Comparison of ENCODE assay signal across 10 cellular contexts in genomic region chr19:19388568-19389555, GRCh38. TPM values are rescaled to one million over a fixed set of nuclear protein-coding genes. Genes with fewer than 3 reads are reported as not detected.
A peak's percentile ranks its signal among the peaks of the same experiment; 100 is the strongest.
DNase-seq lines count a peak whose midpoint lies in the region; ATAC-seq, FAIRE-seq and TF ChIP-seq lines count a peak whose summit lies in the region.
"Had no signal": no experiment of that assay in that cellular context is flagged by ENCODE, and none has a peak within 500 bp of the region (broad histone marks: within the 10 kb centered on the region; RNA-seq: fewer than 3 reads in every experiment).

No MANE protein-coding gene starts in this region.

- FAIRE-seq in HepG2 (lab: Jason Lieb, UNC): peak; percentile 87

- H4K20me1 ChIP-seq in HepG2 (ENCODE audit: insufficient read depth, low read length): no peaks in the 10 kb centered on the region

- peak overlapping the region; percentile 81 for H3K4me2 ChIP-seq in HepG2 (ENCODE audit: low read depth, low read length)

- H3K4me1 ChIP-seq in HepG2 (ENCODE audit: insufficient read depth, low read length): peaks cover 66% of the 10 kb centered on the region
- H3K4me1 ChIP-seq in thoracic aorta (ENCODE audit: control insufficient read depth in 1 of 2, low read depth in 2 of 2): peaks cover 24 to 68% of the 10 kb centered on the region in 2 donors

- no peak for TF ChIP-seq EP300 in HepG2 (IDR thresholded peaks at IDR 0.05; ENCODE audit: low read depth in 2 of 2, low read length in 2 of 2)
- TF ChIP-seq EP300 in HepG2 (CRISPR knock-in tag; IDR thresholded peaks at IDR 0.05; ENCODE audit: borderline replicate concordance): no peak

- TSS peak; percentile 33 for BruUV-seq in HepG2 (replicated peaks; lab: Mats Ljungman, UMichigan)

- peaks cover 27% of the 10 kb centered on the region for H3K36me3 Mint-ChIP-seq in activated CD4-positive, alpha-beta T cell treated with anti-CD3 and anti-CD28 coated beads, Interleukin-2, amount 10 ng/mL, durations not matched to agents 7 days and 5 days (ENCODE audit: low read depth)
- H3K36me3 Mint-ChIP-seq in activated naive CD8-positive, alpha-beta T cell: peaks cover 2% of the 10 kb centered on the region

- peak overlapping the region; percentile 62 for H3K9ac ChIP-seq in HepG2 (ENCODE audit: insufficient read depth, low read depth, low read length)

- H3K27me3 ChIP-seq in HepG2 (ENCODE audit: control insufficient read depth in 1 of 2, insufficient read depth in 2 of 2, low read length in 2 of 2) (no peaks in the 10 kb centered on the region; a peak in 1 of 5 replicates), thoracic aorta (replicated peaks; ENCODE audit: insufficient read depth) (no peaks in the 10 kb centered on the region)

- 11% methylated on average over 13 of the region's 13 CpGs for WGBS in HepG2 (ENCODE audit: low lambda C conversion rate)

- CTCF ChIA-PET in activated CD4-positive, alpha-beta T cell treated with anti-CD3 and anti-CD28 coated beads, Interleukin-2, amount 10 ng/mL, durations not matched to agents 7 days and 5 days (lab: Charles Lee): interaction anchor here (1.0 to 1.4 kb wide), 3 partner anchors 9 to 93 kb away, joined by 3 read pairs; no protein-coding TSS in a partner anchor
- CTCF ChIA-PET in HepG2 (lab: Yijun Ruan, JAX; ENCODE audit: low intra/inter-chr PET ratio, low total read pairs): no interaction called here

- no peaks in the 10 kb centered on the region for H3K36me3 ChIP-seq in HepG2 (replicated peaks in 1 of 2; ENCODE audit: control insufficient read depth in 1 of 2, insufficient read depth in 2 of 2, low read length in 2 of 2)
- H3K36me3 ChIP-seq in thoracic aorta: no peaks in the 10 kb centered on the region

- in situ Hi-C loops in HepG2 (cut with HindIII; ENCODE audit: extremely low pct_ligation_motif_present, low pct_unique_long_range_greater_than_20kb): no loop called here

- peaks cover 61% of the 10 kb centered on the region for H3K4me1 Mint-ChIP-seq in activated CD4-positive, alpha-beta T cell treated with anti-CD3 and anti-CD28 coated beads, Interleukin-2, amount 10 ng/mL, durations not matched to agents 7 days and 5 days
- peaks cover 58% of the 10 kb centered on the region for H3K4me1 Mint-ChIP-seq in activated naive CD8-positive, alpha-beta T cell (ENCODE audit: low read depth)

- H3K4me3 ChIP-seq in HepG2 (replicated peaks in 1 of 3; ENCODE audit: insufficient read depth in 1 of 3, low read depth in 2 of 3, low read length in 3 of 3) (peak overlapping the region; percentile 34 to 41 (median 37); a peak in 5 of 6 replicates), thoracic aorta (peak overlapping the region; percentile 34)

- intact Hi-C loops in HepG2 (cut with micrococcal nuclease; ENCODE audit: unreplicated experiment): loop anchor here (2.0 kb wide), 1 partner anchor 14 kb away; no protein-coding TSS in a partner anchor

- H3K27ac ChIP-seq in HepG2 (ENCODE audit: extremely low read length, insufficient read depth, low read length): peak overlapping the region; percentile 75
- H3K27ac ChIP-seq in thoracic aorta: peak overlapping the region; percentile 59 to 79

- no peaks in the 10 kb centered on the region for H3K9me3 Mint-ChIP-seq in activated CD4-positive, alpha-beta T cell treated with anti-CD3 and anti-CD28 coated beads, Interleukin-2, amount 10 ng/mL, durations not matched to agents 7 days and 5 days
- no peaks in the 10 kb centered on the region for H3K9me3 Mint-ChIP-seq in activated naive CD8-positive, alpha-beta T cell (ENCODE audit: low read depth)

- TF ChIP-seq CTCF in HepG2 (CRISPR knock-in tag; IDR thresholded peaks at IDR 0.05) (no peak), thoracic aorta (IDR thresholded peaks at IDR 0.05) (no peak)

- no peak for TF ChIP-seq POLR2A in HepG2 (IDR thresholded peaks at IDR 0.05; ENCODE audit: insufficient read depth in 1 of 2, low read depth in 2 of 2, low read length in 2 of 2)

- peak overlapping the region; percentile 57 for H2AFZ ChIP-seq in HepG2 (ENCODE audit: low read length)

- peak overlapping the region; percentile 94 for H3K4me3 Mint-ChIP-seq in activated CD4-positive, alpha-beta T cell treated with anti-CD3 and anti-CD28 coated beads, Interleukin-2, amount 10 ng/mL, durations not matched to agents 7 days and 5 days
- H3K4me3 Mint-ChIP-seq in activated naive CD8-positive, alpha-beta T cell: peak overlapping the region; percentile 92

- no peak for TF ChIP-seq RAD21 in HepG2 (CRISPR knock-in tag; IDR thresholded peaks at IDR 0.05)

- no peak for DNase-seq in activated CD4-positive, alpha-beta T cell treated with anti-CD3 and anti-CD28 coated beads, Interleukin-2, amount 10 ng/mL, durations not matched to agents 7 days and 5 days
- no peak for DNase-seq in activated CD4-positive, alpha-beta T cell treated with anti-CD3 and anti-CD28 coated beads for 4 hours
- DNase-seq in HepG2 (ENCODE audit: low spot score): peak; percentile 38
- DNase-seq in thoracic aorta (ENCODE audit: low spot score): no peak
- DNase-seq in stimulated activated naive CD4-positive, alpha-beta T cell treated with Interleukin-2 at 50 U/mL for 16 hours (lab: John Stamatoyannopoulos, UW): no peak
- DNase-seq: ACHN, NCI-H1105 treated with DMSO at 0.1 percent for 48 hours had no signal

- H3K9me3 ChIP-seq in HepG2 (ENCODE audit: low read length) (no peaks in the 10 kb centered on the region), thoracic aorta (no peaks in the 10 kb centered on the region)

- ATAC-seq in HepG2 (peak; percentile 4; the same call in 2 of the 3 replicates), thoracic aorta (ENCODE audit: insufficient number of reproducible peaks, low FRiP score, low read depth) (no peak), GM21360 (IDR thresholded peaks at IDR 0.05; ENCODE audit: unreplicated experiment) (no peak), HG02678 (IDR thresholded peaks at IDR 0.05; ENCODE audit: unreplicated experiment) (no peak)

- H3K79me2 ChIP-seq in HepG2 (ENCODE audit: insufficient read depth, low read length): peaks cover 62% of the 10 kb centered on the region

- H3K27ac Mint-ChIP-seq in activated CD4-positive, alpha-beta T cell treated with anti-CD3 and anti-CD28 coated beads, Interleukin-2, amount 10 ng/mL, durations not matched to agents 7 days and 5 days: peak overlapping the region; percentile 75
- peak overlapping the region; percentile 90 for H3K27ac Mint-ChIP-seq in activated naive CD8-positive, alpha-beta T cell

- H3K27me3 Mint-ChIP-seq in activated CD4-positive, alpha-beta T cell treated with anti-CD3 and anti-CD28 coated beads, Interleukin-2, amount 10 ng/mL, durations not matched to agents 7 days and 5 days: no peaks in the 10 kb centered on the region
- H3K27me3 Mint-ChIP-seq in activated naive CD8-positive, alpha-beta T cell: no peaks in the 10 kb centered on the region

- POLR2A ChIA-PET in activated CD4-positive, alpha-beta T cell treated with anti-CD3 and anti-CD28 coated beads, Interleukin-2, amount 10 ng/mL, durations not matched to agents 7 days and 5 days (lab: Charles Lee): no interaction called here
- POLR2A ChIA-PET in HepG2 (lab: Yijun Ruan, JAX): interaction anchor here (1.0 to 1.8 kb wide), 4 partner anchors 14 to 21 kb away, joined by 3 to 6 read pairs (median 3); partner anchors contain the start of gene GATAD2A

TF ChIP-seq in HepG2, 621 proteins besides CTCF, POLR2A, EP300 and RAD21 (continues in another document):
- 0 out of 2 replicates have a peak, but pooled peaks have one; percentile 29 for TF ChIP-seq GZF1 (CRISPR knock-in tag; IDR thresholded peaks at IDR 0.05)
- TF ChIP-seq SIX1 (CRISPR knock-in tag; IDR thresholded peaks at IDR 0.05; ENCODE audit: borderline replicate concordance): peak; percentile 86
- 0 out of 2 replicates have a peak, but pooled peaks have one; percentile 41 for TF ChIP-seq SSRP1 (CRISPR knock-in tag; IDR thresholded peaks at IDR 0.05)
- TF ChIP-seq NFYB (CRISPR knock-in tag; IDR thresholded peaks at IDR 0.05): no peak
- peak; percentile 90 for TF ChIP-seq SIX4 (CRISPR knock-in tag; IDR thresholded peaks at IDR 0.05)
- TF ChIP-seq ZNF775 (CRISPR knock-in tag; IDR thresholded peaks at IDR 0.05; ENCODE audit: borderline replicate concordance): no peak
- TF ChIP-seq SOX5 (CRISPR knock-in tag; IDR thresholded peaks at IDR 0.05; ENCODE audit: borderline replicate concordance): peak; percentile 18; the same call in 1 of the 2 replicates
- TF ChIP-seq GABPA (IDR thresholded peaks at IDR 0.05; ENCODE audit: low read depth, low read length): peak; percentile 46
- TF ChIP-seq GABPA (CRISPR knock-in tag; IDR thresholded peaks at IDR 0.05; ENCODE audit: low read depth): peak; percentile 64
- peak; percentile 93 for TF ChIP-seq ZNF652 (CRISPR knock-in tag; IDR thresholded peaks at IDR 0.05; ENCODE audit: borderline replicate concordance, low read depth)
- peak; percentile 38; the same call in 1 of the 2 replicates for TF ChIP-seq ELF1 (CRISPR knock-in tag; IDR thresholded peaks at IDR 0.05)

RNA-seq across cellular contexts. Expression of gene GATAD2A, which starts 16.6 kb away (rescaled TPM):
- total RNA-seq in activated CD4-positive, alpha-beta T cell treated with anti-CD3 and anti-CD28 coated beads, Interleukin-2, amount 10 ng/mL, durations not matched to agents 7 days and 5 days: 100 to 1,000 TPM; 122 to 135 TPM
- total RNA-seq in HepG2 (2016; rRNA removed; fragmentation: Illumina TruSeq; extraction: Trizol) (25.1 and 28.6 TPM in 2 replicates), thoracic aorta (10 to 100 TPM; 55.9 to 79.1 TPM)
- 10.8 and 13.3 TPM in 2 replicates for total RNA-seq in HepG2 (2016; cell fraction: cytosol; rRNA removed; fragmentation: Illumina TruSeq; extraction: Trizol; ENCODE audit: low read depth)
- 24.5 and 30.0 TPM in 2 replicates for total RNA-seq in HepG2 (2016; cell fraction: insoluble cytoplasmic fraction; rRNA removed; fragmentation: Illumina TruSeq; extraction: Trizol)
- 43.4 and 51.5 TPM in 2 replicates for total RNA-seq in HepG2 (2016; cell fraction: membrane; rRNA removed; fragmentation: Illumina TruSeq; extraction: Trizol)
- total RNA-seq in HepG2 (2016; cell fraction: nucleus; rRNA removed; fragmentation: Illumina TruSeq; extraction: Trizol): 19.5 and 24.3 TPM in 2 replicates
- 15.1 and 16.8 TPM in 2 replicates for polyA plus RNA-seq in HepG2 (2011; rRNA removed)
- 10.5 and 13.4 TPM in 2 replicates for polyA plus RNA-seq in HepG2 (2011; cell fraction: cytosol; rRNA removed)
- 17.3 and 19.1 TPM in 2 replicates for polyA plus RNA-seq in HepG2 (2011; cell fraction: nucleus; rRNA removed)
- 19.3 and 26.1 TPM in 2 replicates for polyA plus RNA-seq in HepG2 (2012)
- 13.2 and 13.4 TPM in 2 replicates for polyA plus RNA-seq in HepG2 (2016; cell fraction: cytosol; fragmentation: Illumina TruSeq; extraction: Trizol; ENCODE audit: low read depth)
- polyA plus RNA-seq in HepG2 (2016; cell fraction: insoluble cytoplasmic fraction; fragmentation: Illumina TruSeq; extraction: Trizol; ENCODE audit: low read depth): 38.8 and 59.1 TPM in 2 replicates
- polyA plus RNA-seq in HepG2 (2016; cell fraction: membrane; fragmentation: Illumina TruSeq; extraction: Trizol; ENCODE audit: low read depth): 38.7 and 46.4 TPM in 2 replicates
- 43.6 and 47.2 TPM in 2 replicates for polyA plus RNA-seq in HepG2 (2016; cell fraction: nucleus; fragmentation: Illumina TruSeq; extraction: Trizol; ENCODE audit: insufficient read depth, low read depth)
- polyA minus RNA-seq in HepG2 (2011; rRNA and poly(A)+ RNA removed; ENCODE audit: low replicate concordance): 16.0 and 18.2 TPM in 2 replicates
- polyA minus RNA-seq in HepG2 (2011; cell fraction: cytosol; rRNA and poly(A)+ RNA removed): 24.2 and 24.4 TPM in 2 replicates
- polyA minus RNA-seq in HepG2 (2011; cell fraction: nucleus; rRNA and poly(A)+ RNA removed): 11.5 and 14.5 TPM in 2 replicates
